ENCODE assay signal across 8 cellular contexts in the genomic region with DNA sequence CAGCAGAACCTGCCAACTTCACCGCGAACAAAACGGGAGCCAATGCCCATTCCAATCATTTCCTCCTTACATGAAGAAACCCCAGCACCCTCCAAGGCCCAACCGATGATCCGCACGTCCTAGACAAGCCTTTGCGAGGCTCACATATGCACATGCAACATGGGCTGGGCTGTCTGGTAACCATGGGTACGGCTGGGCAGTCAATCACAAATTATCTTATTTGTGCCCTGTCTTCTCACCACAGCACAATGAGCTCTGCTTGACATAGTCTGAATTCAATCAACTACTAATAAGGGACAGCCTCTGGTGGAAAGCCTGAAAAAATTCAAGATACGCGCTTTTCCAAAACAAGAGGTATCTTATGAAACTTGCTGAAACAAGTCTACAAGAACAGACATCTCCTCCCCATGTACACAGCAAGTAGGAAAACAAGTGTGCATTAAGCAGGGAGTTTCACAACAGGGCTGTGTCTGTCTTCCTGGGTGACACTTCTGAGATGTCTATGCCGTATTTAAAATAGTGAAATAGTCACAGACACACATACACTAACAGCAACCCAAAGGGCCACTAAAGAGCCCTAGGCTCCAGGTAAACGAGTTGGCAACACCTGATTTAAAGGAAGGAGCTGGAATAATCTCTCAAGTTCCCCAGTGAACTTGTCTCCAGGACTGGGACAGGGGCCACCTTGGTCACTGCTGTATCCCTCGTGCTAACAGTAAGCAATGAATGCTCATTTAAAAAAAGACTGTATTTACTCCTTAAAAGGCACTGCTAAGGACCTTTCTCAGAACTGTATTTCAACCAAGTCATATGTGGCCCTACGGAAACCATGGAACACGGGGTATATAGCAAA. TPM values are rescaled to one million over a fixed set of nuclear protein-coding genes. Genes with fewer than 3 reads are reported as not detected.
DNase-seq lines count a peak whose midpoint lies in the region; ATAC-seq and TF ChIP-seq lines count a peak whose summit lies in the region.

No MANE protein-coding gene starts in this region.

- H3K4me3 Mint-ChIP-seq in WTC11: peak overlapping the region; percentile 95

- in situ Hi-C loops in ACHN (cut with HindIII; ENCODE audit: low pct_ligation_motif_present, low pct_unique_long_range_greater_than_20kb, low sequenced_read_pairs): no loop called here

- H3K36me3 Mint-ChIP-seq in WTC11: no peaks in the 10 kb centered on the region

- H3K4me3 ChIP-seq in AG10803 (ENCODE audit: low read length) (peak overlapping the region; percentile 87), fibroblast of villous mesenchyme (ENCODE audit: low read depth, low read length) (peak overlapping the region; percentile 96)

- no peak for ATAC-seq in WTC11

- peaks cover 62% of the 10 kb centered on the region for H3K4me1 Mint-ChIP-seq in WTC11

- H3K27me3 Mint-ChIP-seq in WTC11 (ENCODE audit: low read depth): no peaks in the 10 kb centered on the region; the same call in 1 of the 2 replicates

- DNase-seq in AG10803 (ENCODE audit: low read depth): peak; percentile 82
- peak; percentile 28 for DNase-seq in HK-2 (ENCODE audit: unreplicated experiment)
- no peak for DNase-seq in WTC11 (ENCODE audit: low spot score)
- DNase-seq in fibroblast of villous mesenchyme (ENCODE audit: low read depth): peak; percentile 65
- DNase-seq in renal cortical epithelial cell (ENCODE audit: low read depth): peak; percentile 45
- no peak for DNase-seq in NCI-H2196 treated with DMSO at 0.1 percent for 48 hours (lab: John Stamatoyannopoulos, UW; ENCODE audit: unreplicated experiment)
- no peak for DNase-seq in NCI-H1048 (lab: John Stamatoyannopoulos, UW)
- DNase-seq in ACHN: no peak

- POLR2A ChIA-PET in WTC11 (lab: Charles Lee): interaction anchor here (0.9 to 6.2 kb wide), 2 partner anchors 10 to 12 kb away, joined by 3 to 53 read pairs; partner anchors contain the start of gene GID8

- no peaks in the 10 kb centered on the region for H3K9me3 Mint-ChIP-seq in WTC11

- CTCF ChIA-PET in WTC11 (lab: Charles Lee): interaction anchor here (1.4 to 2.2 kb wide), 4 partner anchors 10 to 48 kb away, joined by 3 to 10 read pairs (median 6); no protein-coding TSS in a partner anchor

- H3K27ac Mint-ChIP-seq in WTC11: peak overlapping the region; percentile 96

- TF ChIP-seq CTCF in AG10803 (conservative IDR thresholded peaks at IDR 0.05; ENCODE audit: low read length) (no peak), WTC11 (IDR thresholded peaks at IDR 0.05) (no peak), fibroblast of villous mesenchyme (IDR thresholded peaks at IDR 0.05; ENCODE audit: insufficient read depth, low read depth, low read length) (no peak)

TF ChIP-seq in WTC11, 78 proteins besides CTCF, POLR2A, EP300 and RAD21:
- TF ChIP-seq CBFB (CRISPR knock-in tag; IDR thresholded peaks at IDR 0.05; ENCODE audit: low read depth): no peak
- TF ChIP-seq SMAD3 (CRISPR knock-in tag; IDR thresholded peaks at IDR 0.05; ENCODE audit: borderline replicate concordance): no peak
- TF ChIP-seq GTF2I (CRISPR knock-in tag; conservative IDR thresholded peaks at IDR 0.05): no peak
- TF ChIP-seq MYBL2 (CRISPR knock-in tag; IDR thresholded peaks at IDR 0.05): no peak
- TF ChIP-seq NR1H2 (CRISPR knock-in tag; IDR thresholded peaks at IDR 0.05): no peak
- peak; percentile 45 for TF ChIP-seq GABPB1 (CRISPR knock-in tag; IDR thresholded peaks at IDR 0.05)

RNA-seq across cellular contexts. Expression of gene DIDO1, which starts 1.5 kb away (rescaled TPM):
- total RNA-seq in WTC11 (2021) (69.3 to 87.3 TPM (median 71.6 TPM) in 3 replicates), fibroblast of villous mesenchyme (41.2 and 47.5 TPM in 2 replicates), renal cortical epithelial cell (25.7 and 58.1 TPM in 2 replicates)

RNA-seq across cellular contexts. Expression of gene GID8, which starts 13.2 kb away (rescaled TPM):
- total RNA-seq in WTC11 (2021): 56.2 to 70.2 TPM (median 56.6 TPM) in 3 replicates
- 31.2 and 34.5 TPM in 2 replicates for total RNA-seq in fibroblast of villous mesenchyme
- total RNA-seq in renal cortical epithelial cell: 37.0 and 47.5 TPM in 2 replicates

RNA-seq across cellular contexts. Expression of gene SLC17A9, which starts 27.7 kb away (rescaled TPM):
- total RNA-seq in WTC11 (2021) (26.2 to 41.7 TPM (median 30.8 TPM) in 3 replicates), fibroblast of villous mesenchyme (23.7 and 24.8 TPM in 2 replicates), renal cortical epithelial cell (0.65 and 3.3 TPM in 2 replicates)

Comparison
In these comparisons a context has a peak if more than half of its experiments do, and no peak if none do; other contexts are left out.
1. DNase-seq: peak in AG10803 (single experiment), HK-2 (single experiment), fibroblast of villous mesenchyme (single experiment) and renal cortical epithelial cell (single experiment); none in WTC11 (single experiment), NCI-H2196 treated with DMSO at 0.1 percent for 48 hours (single experiment), NCI-H1048 (single experiment) and ACHN (single experiment).